Comparison of ENCODE assay signal across 1 cellular context in the genomic region with DNA sequence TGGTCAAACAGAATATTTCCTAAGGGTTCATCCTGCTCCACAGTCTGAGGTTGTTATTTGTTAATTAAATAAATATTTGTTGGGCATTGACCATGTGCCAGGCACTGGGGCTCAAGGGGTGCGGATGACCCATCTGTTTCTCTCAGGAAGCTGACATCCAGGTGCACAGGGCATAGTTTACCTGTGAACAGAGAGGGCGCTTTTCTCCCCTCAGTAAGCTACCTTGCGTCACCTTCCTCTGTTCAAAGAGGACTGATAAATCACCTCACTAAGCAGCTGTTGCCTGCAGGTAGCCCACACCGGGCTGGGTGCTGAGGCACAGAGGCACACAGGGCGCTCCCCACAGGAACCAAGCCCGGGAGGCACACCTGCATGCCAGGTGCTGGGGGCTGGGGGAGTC.
TF ChIP-seq lines count a peak whose summit lies in the region.

No MANE protein-coding gene starts in this region.

TF ChIP-seq in GM23338, 12 proteins besides CTCF, POLR2A, EP300 and RAD21:
- TF ChIP-seq, protein P1, sequence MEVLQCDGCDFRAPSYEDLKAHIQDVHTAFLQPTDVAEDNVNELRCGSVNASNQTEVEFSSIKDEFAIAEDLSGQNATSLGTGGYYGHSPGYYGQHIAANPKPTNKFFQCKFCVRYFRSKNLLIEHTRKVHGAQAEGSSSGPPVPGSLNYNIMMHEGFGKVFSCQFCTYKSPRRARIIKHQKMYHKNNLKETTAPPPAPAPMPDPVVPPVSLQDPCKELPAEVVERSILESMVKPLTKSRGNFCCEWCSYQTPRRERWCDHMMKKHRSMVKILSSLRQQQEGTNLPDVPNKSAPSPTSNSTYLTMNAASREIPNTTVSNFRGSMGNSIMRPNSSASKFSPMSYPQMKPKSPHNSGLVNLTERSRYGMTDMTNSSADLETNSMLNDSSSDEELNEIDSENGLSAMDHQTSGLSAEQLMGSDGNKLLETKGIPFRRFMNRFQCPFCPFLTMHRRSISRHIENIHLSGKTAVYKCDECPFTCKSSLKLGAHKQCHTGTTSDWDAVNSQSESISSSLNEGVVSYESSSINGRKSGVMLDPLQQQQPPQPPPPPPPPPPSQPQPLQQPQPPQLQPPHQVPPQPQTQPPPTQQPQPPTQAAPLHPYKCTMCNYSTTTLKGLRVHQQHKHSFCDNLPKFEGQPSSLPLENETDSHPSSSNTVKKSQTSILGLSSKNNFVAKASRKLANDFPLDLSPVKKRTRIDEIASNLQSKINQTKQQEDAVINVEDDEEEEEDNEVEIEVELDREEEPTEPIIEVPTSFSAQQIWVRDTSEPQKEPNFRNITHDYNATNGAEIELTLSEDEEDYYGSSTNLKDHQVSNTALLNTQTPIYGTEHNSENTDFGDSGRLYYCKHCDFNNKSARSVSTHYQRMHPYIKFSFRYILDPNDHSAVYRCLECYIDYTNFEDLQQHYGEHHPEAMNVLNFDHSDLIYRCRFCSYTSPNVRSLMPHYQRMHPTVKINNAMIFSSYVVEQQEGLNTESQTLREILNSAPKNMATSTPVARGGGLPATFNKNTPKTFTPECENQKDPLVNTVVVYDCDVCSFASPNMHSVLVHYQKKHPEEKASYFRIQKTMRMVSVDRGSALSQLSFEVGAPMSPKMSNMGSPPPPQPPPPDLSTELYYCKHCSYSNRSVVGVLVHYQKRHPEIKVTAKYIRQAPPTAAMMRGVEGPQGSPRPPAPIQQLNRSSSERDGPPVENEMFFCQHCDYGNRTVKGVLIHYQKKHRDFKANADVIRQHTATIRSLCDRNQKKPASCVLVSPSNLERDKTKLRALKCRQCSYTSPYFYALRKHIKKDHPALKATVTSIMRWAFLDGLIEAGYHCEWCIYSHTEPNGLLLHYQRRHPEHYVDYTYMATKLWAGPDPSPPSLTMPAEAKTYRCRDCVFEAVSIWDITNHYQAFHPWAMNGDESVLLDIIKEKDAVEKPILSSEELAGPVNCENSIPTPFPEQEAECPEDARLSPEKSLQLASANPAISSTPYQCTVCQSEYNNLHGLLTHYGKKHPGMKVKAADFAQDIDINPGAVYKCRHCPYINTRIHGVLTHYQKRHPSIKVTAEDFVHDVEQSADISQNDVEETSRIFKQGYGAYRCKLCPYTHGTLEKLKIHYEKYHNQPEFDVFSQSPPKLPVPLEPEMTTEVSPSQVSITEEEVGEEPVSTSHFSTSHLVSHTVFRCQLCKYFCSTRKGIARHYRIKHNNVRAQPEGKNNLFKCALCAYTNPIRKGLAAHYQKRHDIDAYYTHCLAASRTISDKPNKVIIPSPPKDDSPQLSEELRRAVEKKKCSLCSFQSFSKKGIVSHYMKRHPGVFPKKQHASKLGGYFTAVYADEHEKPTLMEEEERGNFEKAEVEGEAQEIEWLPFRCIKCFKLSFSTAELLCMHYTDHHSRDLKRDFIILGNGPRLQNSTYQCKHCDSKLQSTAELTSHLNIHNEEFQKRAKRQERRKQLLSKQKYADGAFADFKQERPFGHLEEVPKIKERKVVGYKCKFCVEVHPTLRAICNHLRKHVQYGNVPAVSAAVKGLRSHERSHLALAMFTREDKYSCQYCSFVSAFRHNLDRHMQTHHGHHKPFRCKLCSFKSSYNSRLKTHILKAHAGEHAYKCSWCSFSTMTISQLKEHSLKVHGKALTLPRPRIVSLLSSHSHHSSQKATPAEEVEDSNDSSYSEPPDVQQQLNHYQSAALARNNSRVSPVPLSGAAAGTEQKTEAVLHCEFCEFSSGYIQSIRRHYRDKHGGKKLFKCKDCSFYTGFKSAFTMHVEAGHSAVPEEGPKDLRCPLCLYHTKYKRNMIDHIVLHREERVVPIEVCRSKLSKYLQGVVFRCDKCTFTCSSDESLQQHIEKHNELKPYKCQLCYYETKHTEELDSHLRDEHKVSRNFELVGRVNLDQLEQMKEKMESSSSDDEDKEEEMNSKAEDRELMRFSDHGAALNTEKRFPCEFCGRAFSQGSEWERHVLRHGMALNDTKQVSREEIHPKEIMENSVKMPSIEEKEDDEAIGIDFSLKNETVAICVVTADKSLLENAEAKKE (CRISPR knock-in tag; IDR thresholded peaks at IDR 0.05): no peak
- TF ChIP-seq EZH2phosphoT487 (IDR thresholded peaks at IDR 0.05; ENCODE audit: unreplicated experiment) (no peak), NANOG (IDR thresholded peaks at IDR 0.05; ENCODE audit: borderline replicate concordance) (no peak), ZNF114 (CRISPR knock-in tag; IDR thresholded peaks at IDR 0.05) (no peak), JUNB (IDR thresholded peaks at IDR 0.05; ENCODE audit: unreplicated experiment) (no peak), EZH2 (IDR thresholded peaks at IDR 0.05; ENCODE audit: low read depth, unreplicated experiment) (no peak)
